Comparison of ENCODE assay signal across 9 cellular contexts in the genomic region with DNA sequence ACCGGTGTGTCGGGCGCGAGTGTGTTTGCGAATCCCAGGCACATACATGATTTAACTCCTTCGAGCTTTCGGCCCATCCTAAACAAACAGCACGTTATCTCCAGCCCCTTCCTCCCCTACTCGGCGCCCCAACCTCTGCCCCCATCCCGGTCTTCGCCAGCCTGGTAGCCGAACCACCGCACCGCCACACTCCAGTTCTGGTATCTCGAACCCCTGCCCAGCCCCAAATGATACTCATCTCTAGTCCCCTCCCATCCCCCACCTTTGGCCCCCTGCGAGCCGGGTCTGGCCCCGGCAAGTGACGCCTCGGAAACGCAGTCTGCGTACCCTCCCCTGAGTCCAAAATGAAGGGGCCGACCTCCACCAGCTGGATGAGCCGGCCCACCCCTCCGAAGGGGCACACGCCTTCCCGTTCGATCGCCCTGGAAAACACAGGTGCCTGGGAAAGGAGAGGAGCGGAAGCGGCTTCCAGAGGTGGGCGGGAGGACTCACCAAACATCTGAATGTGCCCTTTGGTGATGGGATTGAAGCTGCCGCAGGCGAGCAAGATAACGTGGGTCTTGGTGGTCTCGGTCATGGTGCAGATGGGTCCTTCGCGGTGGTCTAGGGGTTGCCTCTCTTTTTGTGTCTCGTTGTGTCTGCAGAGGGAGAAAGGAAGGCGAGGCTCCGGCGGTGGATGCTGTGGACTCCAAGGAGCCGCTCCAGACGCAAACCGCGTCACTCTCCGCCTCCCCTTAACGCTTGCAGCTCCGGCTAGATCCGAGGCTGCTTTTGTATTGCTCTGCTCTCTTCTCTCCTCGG. TPM values are rescaled to one million over a fixed set of nuclear protein-coding genes. Genes with fewer than 3 reads are reported as not detected.
DNase-seq lines count a peak whose midpoint lies in the region; ATAC-seq, FAIRE-seq and TF ChIP-seq lines count a peak whose summit lies in the region.
"Had no signal": no experiment of that assay in that cellular context is flagged by ENCODE, and none has a peak within 500 bp of the region (broad histone marks: within the 10 kb centered on the region; RNA-seq: fewer than 3 reads in every experiment).

A gene (minus strand): TSS at position 690 of the 801 bp plus-strand sequence. CDS start 113 bp downstream, at position 577.

- H3K27me3 Mint-ChIP-seq in CD8-positive, alpha-beta T cell (ENCODE audit: low read depth) = peaks cover 59% of the 10 kb centered on the region
- peaks cover 48% of the 10 kb centered on the region for H3K27me3 Mint-ChIP-seq in astrocyte (ENCODE audit: low read depth, unreplicated experiment)

- intact Hi-C loops in CD8-positive, alpha-beta T cell (cut with DNase I, micrococcal nuclease) = no loop called here

- H3K9ac ChIP-seq in astrocyte (ENCODE audit: low read length) = no peak within 1 kb of the TSS
- no peak within 1 kb of the TSS for H3K9ac ChIP-seq in iPS-15b (ENCODE audit: low read depth, low read length)
- H3K9ac ChIP-seq in skeletal muscle tissue (ENCODE audit: low read depth in 1 of 3, low read length in 3 of 3) = peak within 1 kb of the TSS in 1 of 3 donors; percentile 25

- H4K20me1 ChIP-seq in astrocyte (ENCODE audit: insufficient read depth, low read length) = peaks cover 4% of the 10 kb centered on the region

- H3K27ac Mint-ChIP-seq in CD8-positive, alpha-beta T cell = no peak within 1 kb of the TSS
- no peak within 1 kb of the TSS for H3K27ac Mint-ChIP-seq in astrocyte (ENCODE audit: unreplicated experiment)

- H3K79me2 ChIP-seq in astrocyte (ENCODE audit: insufficient read depth, low read length) = no peaks in the 10 kb centered on the region

- peaks cover 22% of the 10 kb centered on the region for H3K4me1 ChIP-seq in CD8-positive, alpha-beta T cell (ENCODE audit: insufficient read depth, low read length)
- H3K4me1 ChIP-seq in astrocyte (ENCODE audit: insufficient read depth, low read length) = peaks cover 16% of the 10 kb centered on the region
- peaks cover 8% of the 10 kb centered on the region for H3K4me1 ChIP-seq in iPS-15b (ENCODE audit: control insufficient read depth, insufficient read depth, low read length)
- H3K4me1 ChIP-seq in skeletal muscle tissue (ENCODE audit: control insufficient read depth in 3 of 3, insufficient read depth in 3 of 3, low read length in 3 of 3) = peaks cover 14 to 17% (median 16%) of the 10 kb centered on the region in 3 donors

- FAIRE-seq in astrocyte (lab: Jason Lieb, UNC) = no peak

- TF ChIP-seq CTCF in CD8-positive, alpha-beta T cell (IDR thresholded peaks at IDR 0.05) = no peak
- no peak for TF ChIP-seq CTCF in astrocyte (IDR thresholded peaks at IDR 0.05; ENCODE audit: insufficient read depth, low read depth, low read length)

- peak within 1 kb of the TSS; percentile 77 for H2AFZ ChIP-seq in astrocyte (ENCODE audit: low read depth, low read length)

- H3K4me3 ChIP-seq in CD8-positive, alpha-beta T cell (ENCODE audit: low read depth, low read length) = peak within 1 kb of the TSS; percentile 21
- H3K4me3 ChIP-seq in astrocyte (ENCODE audit: insufficient read depth, low read depth, low read length) (peak within 1 kb of the TSS; percentile 54), iPS-15b (ENCODE audit: low read depth, low read length) (peak within 1 kb of the TSS; percentile 89), skeletal muscle tissue (ENCODE audit: low read length in 3 of 3) (peak within 1 kb of the TSS; percentile 47 to 65 (median 51))
- H3K4me3 ChIP-seq: HAP-1 had no signal

- no peaks in the 10 kb centered on the region for H3K36me3 Mint-ChIP-seq in CD8-positive, alpha-beta T cell
- H3K36me3 Mint-ChIP-seq in astrocyte (ENCODE audit: low read depth, unreplicated experiment) = no peaks in the 10 kb centered on the region

- no peak within 1 kb of the TSS for H3K27ac ChIP-seq in CD8-positive, alpha-beta T cell (ENCODE audit: low read depth, low read length)
- H3K27ac ChIP-seq in astrocyte (ENCODE audit: low read depth, low read length) (no peak within 1 kb of the TSS), skeletal muscle tissue (ENCODE audit: low read depth, low read length) (no peak within 1 kb of the TSS)

- H3K9me3 Mint-ChIP-seq in CD8-positive, alpha-beta T cell = no peaks in the 10 kb centered on the region
- H3K9me3 Mint-ChIP-seq in astrocyte (ENCODE audit: unreplicated experiment) = peaks cover 2% of the 10 kb centered on the region

- POLR2A ChIA-PET in CD8-positive, alpha-beta T cell (lab: Charles Lee) = no interaction called here

- H3K4me2 ChIP-seq in astrocyte (ENCODE audit: low read length) = peak within 1 kb of the TSS; percentile 96

- no peaks in the 10 kb centered on the region for H3K9me3 ChIP-seq in CD8-positive, alpha-beta T cell (ENCODE audit: low read length)
- H3K9me3 ChIP-seq in astrocyte (ENCODE audit: insufficient read depth, low read depth, low read length) (no peaks in the 10 kb centered on the region), iPS-15b (ENCODE audit: control insufficient read depth, insufficient read depth, low read length) (no peaks in the 10 kb centered on the region), skeletal muscle tissue (ENCODE audit: control insufficient read depth in 3 of 3, low read length in 3 of 3) (no peaks in the 10 kb centered on the region)
- H3K9me3 ChIP-seq: HAP-1 had no signal

- peaks cover 27% of the 10 kb centered on the region for H3K4me1 Mint-ChIP-seq in CD8-positive, alpha-beta T cell (ENCODE audit: low read depth)
- H3K4me1 Mint-ChIP-seq in astrocyte (ENCODE audit: low read depth, unreplicated experiment) = peaks cover 8% of the 10 kb centered on the region

- no peak for DNase-seq in CD8-positive, alpha-beta T cell
- DNase-seq in NCI-H128 (lab: John Stamatoyannopoulos, UW; ENCODE audit: unreplicated experiment) (peak; percentile 12), astrocyte (ENCODE audit: low read depth) (no peak), GM19238 (ENCODE audit: insufficient read length, low spot score) (no peak)

- H3K4me3 Mint-ChIP-seq in CD8-positive, alpha-beta T cell = peak within 1 kb of the TSS; percentile 66
- H3K4me3 Mint-ChIP-seq in astrocyte (ENCODE audit: unreplicated experiment) = peak within 1 kb of the TSS; percentile 85

- H3K27me3 ChIP-seq in CD8-positive, alpha-beta T cell (ENCODE audit: insufficient read depth, low read length) = peaks cover 29% of the 10 kb centered on the region
- H3K27me3 ChIP-seq in astrocyte (ENCODE audit: insufficient read depth, low read length) (peaks cover 48% of the 10 kb centered on the region), iPS-15b (ENCODE audit: control insufficient read depth, insufficient read depth, low read length) (peaks cover 20% of the 10 kb centered on the region), skeletal muscle tissue (ENCODE audit: control insufficient read depth in 3 of 3, insufficient read depth in 3 of 3, low read length in 3 of 3) (peaks cover 45 to 49% (median 46%) of the 10 kb centered on the region in 3 donors)

- H3K36me3 ChIP-seq in CD8-positive, alpha-beta T cell (ENCODE audit: insufficient read depth, low read length) = no peaks in the 10 kb centered on the region
- no peaks in the 10 kb centered on the region for H3K36me3 ChIP-seq in astrocyte (ENCODE audit: insufficient read depth, low read length)
- H3K36me3 ChIP-seq in iPS-15b (ENCODE audit: control insufficient read depth, insufficient read depth, low read length) = no peaks in the 10 kb centered on the region
- H3K36me3 ChIP-seq in skeletal muscle tissue (ENCODE audit: control insufficient read depth in 3 of 3, insufficient read depth in 3 of 3, low read length in 3 of 3) = no peaks in the 10 kb centered on the region
- H3K36me3 ChIP-seq: HAP-1 had no signal

- no peak for ATAC-seq in CD8-positive, alpha-beta T cell
- ATAC-seq in HG03196 (IDR thresholded peaks at IDR 0.05; ENCODE audit: unreplicated experiment) (no peak), GM18498 (IDR thresholded peaks at IDR 0.05; ENCODE audit: unreplicated experiment) (no peak)

- CTCF ChIA-PET in CD8-positive, alpha-beta T cell (lab: Charles Lee) = no interaction called here

RNA-seq across cellular contexts. Expression of the gene that starts here (rescaled TPM):
- not detected for total RNA-seq in CD8-positive, alpha-beta T cell
- total RNA-seq in astrocyte = 0.36 and 0.50 TPM in 2 replicates
- total RNA-seq in skeletal muscle tissue = 0.52 TPM

Comparison
In these comparisons a context has a peak if more than half of its experiments do, and no peak if none do; other contexts are left out.
1. H3K4me3 ChIP-seq: peak in every context shown above with its lines; median percentile 89 in iPS-15b; 54 in astrocyte; 51 in skeletal muscle tissue; 21 in CD8-positive, alpha-beta T cell.